19 cellular contexts compared by ENCODE assay signal in the genomic region with DNA sequence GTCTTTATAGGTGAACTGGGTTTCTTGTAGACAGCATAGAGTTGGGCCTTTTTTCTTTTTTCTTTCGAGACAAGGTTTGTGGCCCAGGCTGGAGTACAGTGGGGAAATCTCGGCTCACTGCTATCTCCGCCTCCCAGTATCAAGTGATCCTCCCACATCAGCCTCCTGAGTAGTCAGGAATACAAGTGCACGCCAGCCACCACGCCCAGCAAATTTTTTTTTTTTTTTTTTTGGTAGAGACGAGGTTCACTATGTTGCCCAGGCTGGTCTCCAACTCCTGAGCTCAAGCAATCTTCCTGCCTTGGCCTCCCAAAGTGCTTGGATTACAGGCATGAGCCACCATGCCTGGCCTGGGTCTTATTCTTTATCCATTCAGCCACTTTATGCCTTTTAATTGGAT. TPM values are rescaled to one million over a fixed set of nuclear protein-coding genes. Genes with fewer than 3 reads are reported as not detected.
DNase-seq lines count a peak whose midpoint lies in the region; ATAC-seq and TF ChIP-seq lines count a peak whose summit lies in the region.
"Had no signal": no experiment of that assay in that cellular context is flagged by ENCODE, and none has a peak within 500 bp of the region (broad histone marks: within the 10 kb centered on the region; RNA-seq: fewer than 3 reads in every experiment).

No MANE protein-coding gene starts in this region.

- H3K9me3 ChIP-seq in HCT116 (ENCODE audit: control insufficient read depth in 1 of 2, insufficient read depth in 1 of 2, low read depth in 1 of 2, low read length in 2 of 2) (no peaks in the 10 kb centered on the region), endodermal cell (ENCODE audit: control insufficient read depth, low read length) (peaks cover 27% of the 10 kb centered on the region)
- H3K9me3 ChIP-seq: BE2C, HAP-1 had no signal

- peaks cover 4 to 19% of the 10 kb centered on the region in 2 experiments; a peak in 3 of 4 replicates for H3K4me1 ChIP-seq in HCT116 (ENCODE audit: control insufficient read depth in 1 of 2, insufficient read depth in 2 of 2, low read length in 2 of 2)
- H3K4me1 ChIP-seq in endodermal cell (ENCODE audit: control insufficient read depth, insufficient read depth, low read length): no peaks in the 10 kb centered on the region
- H3K4me1 ChIP-seq: BE2C had no signal

- H3K27me3 ChIP-seq in HCT116 (ENCODE audit: insufficient read depth, low read length) (no peaks in the 10 kb centered on the region), endodermal cell (ENCODE audit: control insufficient read depth, insufficient read depth, low read length, poor library complexity, severe bottlenecking) (no peaks in the 10 kb centered on the region)
- H3K27me3 ChIP-seq: BE2C had no signal

- peaks cover 2% of the 10 kb centered on the region for H3K27me3 Mint-ChIP-seq in endodermal cell (ENCODE audit: insufficient read depth)

- peak overlapping the region; percentile 16 for H3K4me2 ChIP-seq in HCT116 (ENCODE audit: low read length)

- intact Hi-C loops in HCT116 (cut with micrococcal nuclease): no loop called here

- H3K27ac ChIP-seq in HCT116 (ENCODE audit: low read depth, low read length) (no peak overlapping the region), endodermal cell (ENCODE audit: low read depth, low read length) (no peak overlapping the region)
- H3K27ac ChIP-seq: GM23248 had no signal

- H3K9ac ChIP-seq in HCT116 (ENCODE audit: low read length): no peak overlapping the region
- H3K9ac ChIP-seq in endodermal cell (ENCODE audit: extremely low read depth, low read length, poor library complexity, severe bottlenecking): no peak overlapping the region
- H3K9ac ChIP-seq: GM23248 had no signal

- POLR2A ChIA-PET in HCT116 (lab: Charles Lee) (no interaction called here), HEK293T (lab: Yijun Ruan, JAX) (no interaction called here)

- H3K79me2 ChIP-seq in HCT116 (ENCODE audit: insufficient read depth, low read length): no peaks in the 10 kb centered on the region

- no TSS peak for BruUV-seq in HCT116 (replicated peaks; lab: Mats Ljungman, UMichigan)

- no peak for DNase-seq in HCT116 (ENCODE audit: low read depth, low spot score)
- DNase-seq in HEK293T (ENCODE audit: extremely low spot score): no peak
- peak; percentile 24 for DNase-seq in SK-MEL-5 (ENCODE audit: low read depth, low spot score)
- DNase-seq in endodermal cell: peak; percentile 1
- no peak for DNase-seq in hippocampal formation (lab: John Stamatoyannopoulos, UW)
- DNase-seq: BE2C; C1 segment of cervical spinal cord; CD4-positive, CD25-positive, alpha-beta regulatory T cell; CD8-positive, alpha-beta memory T cell; COR-L47; DMS 273 treated with DMSO at 0.1 percent for 48 hours; GM23248; IMR-90; KBM-7 had no signal

- ATAC-seq in HCT116 (peak; percentile 23; the same call in 1 of the 2 replicates), GM18858 (IDR thresholded peaks at IDR 0.05; ENCODE audit: unreplicated experiment) (no peak), GM19463 (IDR thresholded peaks at IDR 0.05; ENCODE audit: unreplicated experiment) (no peak)

- peaks cover 11% of the 10 kb centered on the region for H3K9me3 Mint-ChIP-seq in endodermal cell

- H3K27ac Mint-ChIP-seq in endodermal cell: no peak overlapping the region

- CTCF ChIA-PET in HCT116 (lab: Charles Lee) (interaction anchor here (0.7 to 1.2 kb wide), 2 partner anchors 58 to 815 kb away, joined by 3 read pairs; no protein-coding TSS in a partner anchor), HEK293T (lab: Yijun Ruan, JAX) (no interaction called here)

- TF ChIP-seq CTCF in HCT116 (IDR thresholded peaks at IDR 0.05 in 2 of 3, conservative IDR thresholded peaks at IDR 0.05 in 1 of 3; ENCODE audit: borderline replicate concordance in 1 of 3, insufficient read depth in 1 of 3, low read depth in 2 of 3, low read length in 2 of 3) (no peak), endodermal cell (conservative IDR thresholded peaks at IDR 0.05) (no peak)

- TF ChIP-seq POLR2A in HCT116 (IDR thresholded peaks at IDR 0.05; ENCODE audit: borderline replicate concordance, extremely low read depth, insufficient read depth, insufficient read length): no peak

- no peaks in the 10 kb centered on the region for H3K4me1 Mint-ChIP-seq in endodermal cell

- H3K4me3 Mint-ChIP-seq in endodermal cell: no peak overlapping the region
- H3K4me3 Mint-ChIP-seq: CD4-positive, CD25-positive, alpha-beta regulatory T cell; CD8-positive, alpha-beta memory T cell had no signal

- no peaks in the 10 kb centered on the region for H3K36me3 Mint-ChIP-seq in endodermal cell (ENCODE audit: low read depth)

- RAD21 ChIA-PET in HCT116 (lab: Charles Lee; ENCODE audit: low non-redundant PET in 1 of 2, low total read pairs in 2 of 2, uncharacterized antibody in 2 of 2, unreplicated experiment in 2 of 2): no interaction called here

- 88 to 91% methylated on average over 5 to 6 of the region's 6 CpGs for WGBS in endodermal cell (ENCODE audit: insufficient coverage in 1 of 2, insufficient read length in 1 of 2), 2 experiments

- no peaks in the 10 kb centered on the region for H3K9me2 ChIP-seq in HCT116 (ENCODE audit: insufficient read depth)

- no peak overlapping the region for H2AFZ ChIP-seq in HCT116 (ENCODE audit: low read depth, low read length, poor library complexity, severe bottlenecking)
- H2AFZ ChIP-seq: GM23248 had no signal

- H3K4me3 ChIP-seq in HCT116 (replicated peaks in 1 of 2; ENCODE audit: low read depth in 1 of 2, low read length in 2 of 2) (no peak overlapping the region), endodermal cell (ENCODE audit: low read length) (no peak overlapping the region)
- H3K4me3 ChIP-seq: GM23248, HAP-1 had no signal

- in situ Hi-C loops in SK-MEL-5 (cut with HindIII; ENCODE audit: low pct_unique_long_range_greater_than_20kb, low sequenced_read_pairs): no loop called here

- TF ChIP-seq RAD21 in HCT116 (IDR thresholded peaks at IDR 0.05; ENCODE audit: low read depth): no peak

- no peaks in the 10 kb centered on the region for H3K36me3 ChIP-seq in HCT116 (ENCODE audit: control insufficient read depth in 1 of 2, insufficient read depth in 2 of 2, low read length in 2 of 2)
- no peaks in the 10 kb centered on the region for H3K36me3 ChIP-seq in endodermal cell (ENCODE audit: control insufficient read depth, insufficient read depth, low read length)
- H3K36me3 ChIP-seq: BE2C, HAP-1 had no signal

- no peaks in the 10 kb centered on the region for H4K20me1 ChIP-seq in HCT116 (ENCODE audit: insufficient read depth)

TF ChIP-seq in HCT116, 20 proteins besides CTCF, POLR2A, EP300 and RAD21 (continues in another document):
- no peak for TF ChIP-seq EGR1 (IDR thresholded peaks at IDR 0.05; ENCODE audit: low read depth)
- TF ChIP-seq TCF7L2 (IDR thresholded peaks at IDR 0.05; ENCODE audit: borderline replicate concordance, extremely low read depth, insufficient read depth, insufficient read length): no peak
- TF ChIP-seq CEBPB (IDR thresholded peaks at IDR 0.05; ENCODE audit: low read depth): no peak

TF ChIP-seq in HEK293T, 16 proteins besides CTCF, POLR2A, EP300 and RAD21:
- TF ChIP-seq FOXA1 (IDR thresholded peaks at IDR 0.05): no peak
- TF ChIP-seq HDGF (IDR thresholded peaks at IDR 0.05; ENCODE audit: borderline replicate concordance): no peak
- peak; percentile 79; the same call in 1 of the 2 replicates for TF ChIP-seq ZNF384 (IDR thresholded peaks at IDR 0.05)
- no peak for TF ChIP-seq ELF4 (IDR thresholded peaks at IDR 0.05)

RNA-seq across cellular contexts. Expression of a gene that starts 5.1 kb away (rescaled TPM):
- total RNA-seq in HCT116 (2021; ENCODE audit: unreplicated experiment) (335 TPM), endodermal cell (100 to 1,000 TPM; 564 to 573 TPM)
- polyA plus RNA-seq in HCT116 (2012): 437 and 457 TPM in 2 replicates
- 106 and 117 TPM in 2 replicates for total RNA-seq in SK-MEL-5 (2014; rRNA removed; shearing (Covaris generic))
- polyA plus RNA-seq in SK-MEL-5 (2015; cell fraction: cytosol; rRNA removed): 235 and 241 TPM in 2 replicates
- 87.6 and 119 TPM in 2 replicates for polyA plus RNA-seq in SK-MEL-5 (2015; cell fraction: nucleus; rRNA removed)
- 356 TPM for polyA plus RNA-seq in endodermal cell (2013, experiment 1 of 2)
- 335 TPM for polyA plus RNA-seq in endodermal cell (2013, experiment 2 of 2)

RNA-seq across cellular contexts. Expression of a gene that starts 28.9 kb away (rescaled TPM):
- not detected for total RNA-seq in HCT116 (2021; ENCODE audit: unreplicated experiment)
- polyA plus RNA-seq in HCT116 (2012): 0.03 TPM in 1 of 2 replicates, not detected in the other
- total RNA-seq in SK-MEL-5 (2014; rRNA removed; shearing (Covaris generic)): not detected in 2 replicates
- 0.82 TPM in 1 of 2 replicates, not detected in the other for polyA plus RNA-seq in SK-MEL-5 (2015; cell fraction: cytosol; rRNA removed)
- not detected in 2 replicates for polyA plus RNA-seq in SK-MEL-5 (2015; cell fraction: nucleus; rRNA removed)
- total RNA-seq in endodermal cell: not detected
- polyA plus RNA-seq in endodermal cell (2013, experiment 1 of 2): not detected
- not detected for polyA plus RNA-seq in endodermal cell (2013, experiment 2 of 2)
- polyA plus RNA-seq: CD8-positive, alpha-beta memory T cell had no signal

RNA-seq across cellular contexts. Expression of a gene that starts 40.0 kb away (rescaled TPM):
- total RNA-seq in HCT116 (2021; ENCODE audit: unreplicated experiment) (not detected), endodermal cell (not detected)
- polyA plus RNA-seq in HCT116 (2012): not detected in 2 replicates
- total RNA-seq in SK-MEL-5 (2014; rRNA removed; shearing (Covaris generic)): not detected in 2 replicates
- not detected in 2 replicates for polyA plus RNA-seq in SK-MEL-5 (2015; cell fraction: cytosol; rRNA removed)
- polyA plus RNA-seq in SK-MEL-5 (2015; cell fraction: nucleus; rRNA removed): not detected in 2 replicates
- 3.8 TPM for polyA plus RNA-seq in endodermal cell (2013, experiment 1 of 2)
- polyA plus RNA-seq in endodermal cell (2013, experiment 2 of 2): 3.6 TPM
- total RNA-seq: A172; CD4-positive, CD25-positive, alpha-beta regulatory T cell; GM23248; H4; IMR-90 had no signal
- polyA plus RNA-seq: CD8-positive, alpha-beta memory T cell; GM23248; IMR-90 had no signal

Comparison
In these comparisons a context has a peak if more than half of its experiments do, and no peak if none do; other contexts are left out.
1. DNase-seq: peak in SK-MEL-5 (single experiment) and endodermal cell (single experiment); none in HCT116 (single experiment), HEK293T (single experiment) and hippocampal formation (0 of 2).